Comparison of ENCODE assay signal across 8 cellular contexts in genomic region chr14:94423465-94424056, GRCh38. TPM values are rescaled to one million over a fixed set of nuclear protein-coding genes. Genes with fewer than 3 reads are reported as not detected.
A peak's percentile ranks its signal among the peaks of the same experiment; 100 is the strongest.
DNase-seq lines count a peak whose midpoint lies in the region; ATAC-seq, FAIRE-seq and TF ChIP-seq lines count a peak whose summit lies in the region.

No MANE protein-coding gene starts in this region.

- no peak overlapping the region for H3K4me3 Mint-ChIP-seq in activated CD8-positive, alpha-beta T cell treated with anti-CD3 and anti-CD28 coated beads for 36 hours

- no peaks in the 10 kb centered on the region for H3K36me3 Mint-ChIP-seq in activated CD8-positive, alpha-beta T cell treated with anti-CD3 and anti-CD28 coated beads for 36 hours (ENCODE audit: low read depth)

- no peaks in the 10 kb centered on the region for H3K9me3 ChIP-seq in upper lobe of right lung

- peaks cover 2% of the 10 kb centered on the region; the same call in 1 of the 2 replicates for H3K27me3 ChIP-seq in BJ (ENCODE audit: control insufficient read depth, insufficient read depth, low read length)
- no peaks in the 10 kb centered on the region for H3K27me3 ChIP-seq in upper lobe of right lung

- no peaks in the 10 kb centered on the region for H3K9me3 Mint-ChIP-seq in activated CD8-positive, alpha-beta T cell treated with anti-CD3 and anti-CD28 coated beads for 36 hours

- peak; percentile 53 for ATAC-seq in activated CD8-positive, alpha-beta T cell treated with anti-CD3 and anti-CD28 coated beads for 36 hours
- ATAC-seq in upper lobe of right lung (peak; percentile 94), GM19328 (IDR thresholded peaks at IDR 0.05; ENCODE audit: unreplicated experiment) (no peak)

- intact Hi-C loops in activated CD8-positive, alpha-beta T cell treated with anti-CD3 and anti-CD28 coated beads for 36 hours (cut with micrococcal nuclease): loop anchor here (5.0 kb wide), 1 partner anchor 64 kb away; no protein-coding TSS in a partner anchor
- intact Hi-C loops in upper lobe of right lung (cut with DNase I): no loop called here

- H3K4me1 ChIP-seq in upper lobe of right lung: no peaks in the 10 kb centered on the region

- H3K27ac Mint-ChIP-seq in activated CD8-positive, alpha-beta T cell treated with anti-CD3 and anti-CD28 coated beads for 36 hours: no peak overlapping the region

- H3K4me3 ChIP-seq in BJ (ENCODE audit: low read depth, low read length) (no peak overlapping the region), fibroblast of villous mesenchyme (ENCODE audit: low read depth, low read length) (no peak overlapping the region), upper lobe of right lung (no peak overlapping the region)

- H3K27me3 Mint-ChIP-seq in activated CD8-positive, alpha-beta T cell treated with anti-CD3 and anti-CD28 coated beads for 36 hours: peaks cover 25% of the 10 kb centered on the region

- H3K36me3 ChIP-seq in BJ (ENCODE audit: control insufficient read depth, insufficient read depth, low read length) (no peaks in the 10 kb centered on the region), upper lobe of right lung (no peaks in the 10 kb centered on the region)

- CTCF ChIA-PET in BJ (lab: Yijun Ruan, JAX): interaction anchor here (0.6 to 3.3 kb wide), 15 partner anchors 10 to 1601 kb away, joined by 3 to 20 read pairs (median 4); no protein-coding TSS in a partner anchor
- CTCF ChIA-PET in activated CD8-positive, alpha-beta T cell treated with anti-CD3 and anti-CD28 coated beads for 36 hours (lab: Charles Lee): interaction anchor here (0.6 to 2.1 kb wide), 7 partner anchors 9 to 125 kb away, joined by 3 to 12 read pairs (median 6); no protein-coding TSS in a partner anchor

- no peaks in the 10 kb centered on the region for H3K4me1 Mint-ChIP-seq in activated CD8-positive, alpha-beta T cell treated with anti-CD3 and anti-CD28 coated beads for 36 hours (ENCODE audit: low read depth)

- TF ChIP-seq CTCF in BJ (IDR thresholded peaks at IDR 0.05; ENCODE audit: insufficient read depth, low read depth, low read length) (peak; percentile 79), fibroblast of villous mesenchyme (IDR thresholded peaks at IDR 0.05; ENCODE audit: insufficient read depth, low read depth, low read length) (peak; percentile 61), upper lobe of right lung (IDR thresholded peaks at IDR 0.05) (peak; percentile 65)
- peak; percentile 57 for TF ChIP-seq CTCF in activated CD8-positive, alpha-beta T cell treated with anti-CD3 and anti-CD28 coated beads for 36 hours (IDR thresholded peaks at IDR 0.05)

- POLR2A ChIA-PET in BJ (lab: Charles Lee): no interaction called here
- POLR2A ChIA-PET in activated CD8-positive, alpha-beta T cell treated with anti-CD3 and anti-CD28 coated beads for 36 hours (lab: Charles Lee): no interaction called here

- DNase-seq in BJ (ENCODE audit: low read depth): no peak
- DNase-seq in GM19239 (ENCODE audit: insufficient read length, low spot score): peak; percentile 32
- peak; percentile 17 for DNase-seq in NCI-H2107 treated with DMSO at 0.1 percent for 48 hours (lab: John Stamatoyannopoulos, UW; ENCODE audit: unreplicated experiment)
- DNase-seq in activated CD8-positive, alpha-beta T cell treated with anti-CD3 and anti-CD28 coated beads for 36 hours: peak; percentile 76
- peak; percentile 54 for DNase-seq in fibroblast of villous mesenchyme (ENCODE audit: low read depth)
- DNase-seq in occipital lobe (lab: John Stamatoyannopoulos, UW): peak; percentile 29
- peak; percentile 87 for DNase-seq in upper lobe of right lung

- H3K27ac ChIP-seq in upper lobe of right lung: no peak overlapping the region

- no peak for FAIRE-seq in GM19239 (lab: Jason Lieb, UNC)

RNA-seq across cellular contexts. Expression of gene SERPINA11, which starts 29.0 kb away (rescaled TPM):
- not detected in 2 replicates for polyA plus RNA-seq in BJ (2011; rRNA removed)
- not detected in 2 replicates for polyA minus RNA-seq in BJ (2011; rRNA and poly(A)+ RNA removed)
- not detected for total RNA-seq in activated CD8-positive, alpha-beta T cell treated with anti-CD3 and anti-CD28 coated beads for 36 hours
- total RNA-seq in fibroblast of villous mesenchyme (not detected in 2 replicates), occipital lobe (not detected), upper lobe of right lung (not detected)

RNA-seq across cellular contexts. Expression of gene SERPINA1, which starts 35.2 kb away (rescaled TPM):
- polyA plus RNA-seq in BJ (2011; rRNA removed): 0.34 and 0.40 TPM in 2 replicates
- polyA minus RNA-seq in BJ (2011; rRNA and poly(A)+ RNA removed): 0.62 TPM in 1 of 2 replicates, not detected in the other
- 1 to 10 TPM; 1.0 to 1.9 TPM for total RNA-seq in activated CD8-positive, alpha-beta T cell treated with anti-CD3 and anti-CD28 coated beads for 36 hours
- total RNA-seq in fibroblast of villous mesenchyme: not detected in 2 replicates
- total RNA-seq in occipital lobe: 1.4 TPM
- total RNA-seq in upper lobe of right lung: 1,017 TPM

RNA-seq across cellular contexts. Expression of gene SERPINA9, which starts 52.4 kb away (rescaled TPM):
- polyA plus RNA-seq in BJ (2011; rRNA removed): 0.09 and 0.12 TPM in 2 replicates
- not detected in 2 replicates for polyA minus RNA-seq in BJ (2011; rRNA and poly(A)+ RNA removed)
- total RNA-seq in activated CD8-positive, alpha-beta T cell treated with anti-CD3 and anti-CD28 coated beads for 36 hours: not detected
- total RNA-seq in fibroblast of villous mesenchyme (not detected in 2 replicates), occipital lobe (not detected), upper lobe of right lung (not detected)

RNA-seq across cellular contexts. Expression of gene SERPINA2, which starts 57.1 kb away (rescaled TPM):
- not detected in 2 replicates for polyA plus RNA-seq in BJ (2011; rRNA removed)
- not detected in 2 replicates for polyA minus RNA-seq in BJ (2011; rRNA and poly(A)+ RNA removed)
- total RNA-seq in activated CD8-positive, alpha-beta T cell treated with anti-CD3 and anti-CD28 coated beads for 36 hours: not detected
- total RNA-seq in fibroblast of villous mesenchyme (not detected in 2 replicates), occipital lobe (not detected), upper lobe of right lung (not detected)

Comparison
In these comparisons a context has a peak if more than half of its experiments do, and no peak if none do; other contexts are left out.
1. RNA of gene SERPINA1, which starts 35.2 kb away (total RNA-seq): 1,017 TPM in upper lobe of right lung (single experiment); 1.0 to 1.9 TPM in activated CD8-positive, alpha-beta T cell treated with anti-CD3 and anti-CD28 coated beads for 36 hours, 1.4 TPM in occipital lobe (single experiment) and not detected in fibroblast of villous mesenchyme; every median in the first group is over 100 times any median in the second.
2. Peak in every context shown above with its lines, with median percentiles within 50 percentile points of each other: CTCF ChIP-seq.